In genomic region chr4:83873996-83874395, GRCh38 we compare ENCODE assay signal across 6 cellular contexts.
"Had no signal": no experiment of that assay in that cellular context is flagged by ENCODE, and none has a peak within 500 bp of the region (broad histone marks: within the 10 kb centered on the region; RNA-seq: fewer than 3 reads in every experiment).

No MANE protein-coding gene starts in this region.

- FAIRE-seq: H1, HepG2 had no signal

- DNase-seq: H7, HFFc6, KBM-7 had no signal

- H3K27ac ChIP-seq: HL-60 had no signal
